32 cellular contexts compared by ENCODE assay signal in genomic region chrX:118989886-118990285, GRCh38. TPM values are rescaled to one million over a fixed set of nuclear protein-coding genes. Genes with fewer than 3 reads are reported as not detected.
"Had no signal": no experiment of that assay in that cellular context is flagged by ENCODE, and none has a peak within 500 bp of the region (broad histone marks: within the 10 kb centered on the region; RNA-seq: fewer than 3 reads in every experiment).

No MANE protein-coding gene starts in this region.

- H3K4me3 ChIP-seq: adrenal gland, ascending aorta, esophagus squamous epithelium had no signal

- H3K4me3 Mint-ChIP-seq: activated B cell treated with CpG ODN at 0.5 μM for 24 hours; activated CD8-positive, alpha-beta memory T cell treated with anti-CD3 and anti-CD28 coated beads, Interleukin-2, amount 10 ng/mL, durations not matched to agents 7 days and 5 days; activated CD8-positive, alpha-beta T cell treated with anti-CD3 and anti-CD28 coated beads for 36 hours; activated naive CD4-positive, alpha-beta T cell treated with anti-CD3 and anti-CD28 coated beads for 36 hours; activated naive CD4-positive, alpha-beta T cell treated with anti-CD3 and anti-CD28 coated beads, Interleukin-2, amount 50 U/mL, for 24 hours; activated naive CD8-positive, alpha-beta T cell treated with anti-CD3 and anti-CD28 coated beads for 36 hours; activated naive CD8-positive, alpha-beta T cell treated with anti-CD3 and anti-CD28 coated beads, Interleukin-2, amount 50 U/mL, for 24 hours; activated T-helper 1 cell treated with anti-CD3 and anti-CD28 coated beads, Interleukin-12 subunit alpha, Interleukin-12 subunit beta, Interleukin-2, Interleukin-4 antibody, amounts not matched to agents 30 ng/mL and 10 ng/mL and 1 ng/mL, durations not matched to agents 14 hours and 24 hours and 36 hours; effector memory CD8-positive, alpha-beta T cell had no signal

- H3K4me1 Mint-ChIP-seq: activated CD8-positive, alpha-beta memory T cell treated with anti-CD3 and anti-CD28 coated beads, Interleukin-2, amount 10 ng/mL, durations not matched to agents 7 days and 5 days had no signal

- H3K9me3 ChIP-seq: adrenal gland, ascending aorta, esophagus squamous epithelium had no signal

- H3K27me3 Mint-ChIP-seq: activated CD8-positive, alpha-beta T cell treated with anti-CD3 and anti-CD28 coated beads for 36 hours; activated naive CD4-positive, alpha-beta T cell treated with anti-CD3 and anti-CD28 coated beads, Interleukin-2, amount 50 U/mL, for 24 hours; activated naive CD8-positive, alpha-beta T cell treated with anti-CD3 and anti-CD28 coated beads for 36 hours; activated naive CD8-positive, alpha-beta T cell treated with anti-CD3 and anti-CD28 coated beads, Interleukin-2, amount 50 U/mL, for 24 hours; effector memory CD8-positive, alpha-beta T cell had no signal

- H3K9me3 Mint-ChIP-seq: activated B cell treated with CpG ODN at 0.5 μM for 24 hours; activated CD8-positive, alpha-beta T cell treated with anti-CD3 and anti-CD28 coated beads for 36 hours; activated naive CD4-positive, alpha-beta T cell treated with anti-CD3 and anti-CD28 coated beads for 36 hours; activated naive CD4-positive, alpha-beta T cell treated with anti-CD3 and anti-CD28 coated beads, Interleukin-2, amount 50 U/mL, for 24 hours; activated naive CD8-positive, alpha-beta T cell treated with anti-CD3 and anti-CD28 coated beads for 36 hours; activated naive CD8-positive, alpha-beta T cell treated with anti-CD3 and anti-CD28 coated beads, Interleukin-2, amount 50 U/mL, for 24 hours; activated T-helper 1 cell treated with anti-CD3 and anti-CD28 coated beads, Interleukin-12 subunit alpha, Interleukin-12 subunit beta, Interleukin-2, Interleukin-4 antibody, amounts not matched to agents 30 ng/mL and 10 ng/mL and 1 ng/mL, durations not matched to agents 14 hours and 24 hours and 36 hours; activated T-helper 2 cell treated with anti-CD3 and anti-CD28 coated beads, Interferon-gamma antibody, Interleukin-2, Interleukin-4, amounts not matched to agents 10 μg/mL and 5 μg/mL and 100 μg/mL, durations not matched to agents 14 hours and 24 hours and 36 hours; effector memory CD8-positive, alpha-beta T cell had no signal

- ATAC-seq: activated CD4-positive, CD25-positive, alpha-beta regulatory T cell treated with anti-CD3 and anti-CD28 coated beads, Interleukin-2, amount 50 U/mL, for 24 hours; activated CD8-positive, alpha-beta memory T cell treated with anti-CD3 and anti-CD28 coated beads, Interleukin-2, amount 10 ng/mL, durations not matched to agents 7 days and 5 days; activated CD8-positive, alpha-beta T cell treated with anti-CD3 and anti-CD28 coated beads for 36 hours; activated naive CD8-positive, alpha-beta T cell treated with anti-CD3 and anti-CD28 coated beads, Interleukin-2, amount 50 U/mL, for 24 hours; effector memory CD8-positive, alpha-beta T cell had no signal

- H3K27ac ChIP-seq: adrenal gland, ascending aorta, epithelial cell of prostate, esophagus squamous epithelium, VCaP had no signal

- H3K4me1 ChIP-seq: adrenal gland, ascending aorta, esophagus squamous epithelium had no signal

- H3K36me3 Mint-ChIP-seq: activated CD8-positive, alpha-beta memory T cell treated with anti-CD3 and anti-CD28 coated beads, Interleukin-2, amount 10 ng/mL, durations not matched to agents 7 days and 5 days had no signal

- H3K36me3 ChIP-seq: adrenal gland had no signal

- H3K27ac Mint-ChIP-seq: activated B cell treated with CpG ODN at 0.5 μM for 24 hours; activated CD8-positive, alpha-beta memory T cell treated with anti-CD3 and anti-CD28 coated beads, Interleukin-2, amount 10 ng/mL, durations not matched to agents 7 days and 5 days; activated CD8-positive, alpha-beta T cell treated with anti-CD3 and anti-CD28 coated beads for 36 hours; activated naive CD4-positive, alpha-beta T cell treated with anti-CD3 and anti-CD28 coated beads for 36 hours; activated naive CD8-positive, alpha-beta T cell treated with anti-CD3 and anti-CD28 coated beads for 36 hours; activated naive CD8-positive, alpha-beta T cell treated with anti-CD3 and anti-CD28 coated beads, Interleukin-2, amount 50 U/mL, for 24 hours; activated T-helper 1 cell treated with anti-CD3 and anti-CD28 coated beads, Interleukin-12 subunit alpha, Interleukin-12 subunit beta, Interleukin-2, Interleukin-4 antibody, amounts not matched to agents 30 ng/mL and 10 ng/mL and 1 ng/mL, durations not matched to agents 14 hours and 24 hours and 36 hours; activated T-helper 2 cell treated with anti-CD3 and anti-CD28 coated beads, Interferon-gamma antibody, Interleukin-2, Interleukin-4, amounts not matched to agents 10 μg/mL and 5 μg/mL and 100 μg/mL, durations not matched to agents 14 hours and 24 hours and 36 hours; effector memory CD8-positive, alpha-beta T cell had no signal

- DNase-seq: activated B cell treated with CpG ODN at 0.5 μM for 24 hours; activated CD4-positive, alpha-beta T cell treated with anti-CD3 and anti-CD28 coated beads for 48 hours; activated CD4-positive, alpha-beta T cell treated with anti-CD3 and anti-CD28 coated beads, Interleukin-2, amount 50 U/mL, for 1 hour; activated CD4-positive, alpha-beta T cell treated with anti-CD3 and anti-CD28 coated beads, Interleukin-2, amount 50 U/mL, for 48 hours; activated CD8-positive, alpha-beta memory T cell treated with anti-CD3 and anti-CD28 coated beads, Interleukin-2, amount 10 ng/mL, durations not matched to agents 7 days and 5 days; activated CD8-positive, alpha-beta memory T cell treated with anti-CD3 and anti-CD28 coated beads, Interleukin-2, amount 50 U/mL, for 4 hours; activated CD8-positive, alpha-beta T cell treated with anti-CD3 and anti-CD28 coated beads for 36 hours; activated effector memory CD4-positive, alpha-beta T cell treated with anti-CD3 and anti-CD28 coated beads, Interleukin-2, amount 50 U/mL, for 16 hours; activated naive CD4-positive, alpha-beta T cell treated with anti-CD3 and anti-CD28 coated beads for 36 hours; activated naive CD8-positive, alpha-beta T cell treated with anti-CD3 and anti-CD28 coated beads for 36 hours; activated naive CD8-positive, alpha-beta T cell treated with anti-CD3 and anti-CD28 coated beads, Interleukin-2, amount 50 U/mL, for 24 hours; activated T-cell treated with anti-CD3 and anti-CD28 coated beads, Interleukin-2, amount 50 U/mL, for 1 hour; activated T-cell treated with anti-CD3 and anti-CD28 coated beads, Interleukin-2, amount 50 U/mL, for 48 hours; adrenal gland; amygdala; caudate nucleus; cortex of kidney; dermis blood vessel endothelial cell; effector CD4-positive, alpha-beta T cell; effector memory CD8-positive, alpha-beta T cell; esophagus squamous epithelium; foreskin melanocyte; head of caudate nucleus; T-helper 2 cell had no signal

- H3K27me3 ChIP-seq: adrenal gland, ascending aorta, esophagus squamous epithelium had no signal

RNA-seq across cellular contexts. Expression of gene LONRF3, which starts 15.5 kb away (rescaled TPM):
- polyA plus RNA-seq: fibroblast of lung had no signal
